In the genomic region with DNA sequence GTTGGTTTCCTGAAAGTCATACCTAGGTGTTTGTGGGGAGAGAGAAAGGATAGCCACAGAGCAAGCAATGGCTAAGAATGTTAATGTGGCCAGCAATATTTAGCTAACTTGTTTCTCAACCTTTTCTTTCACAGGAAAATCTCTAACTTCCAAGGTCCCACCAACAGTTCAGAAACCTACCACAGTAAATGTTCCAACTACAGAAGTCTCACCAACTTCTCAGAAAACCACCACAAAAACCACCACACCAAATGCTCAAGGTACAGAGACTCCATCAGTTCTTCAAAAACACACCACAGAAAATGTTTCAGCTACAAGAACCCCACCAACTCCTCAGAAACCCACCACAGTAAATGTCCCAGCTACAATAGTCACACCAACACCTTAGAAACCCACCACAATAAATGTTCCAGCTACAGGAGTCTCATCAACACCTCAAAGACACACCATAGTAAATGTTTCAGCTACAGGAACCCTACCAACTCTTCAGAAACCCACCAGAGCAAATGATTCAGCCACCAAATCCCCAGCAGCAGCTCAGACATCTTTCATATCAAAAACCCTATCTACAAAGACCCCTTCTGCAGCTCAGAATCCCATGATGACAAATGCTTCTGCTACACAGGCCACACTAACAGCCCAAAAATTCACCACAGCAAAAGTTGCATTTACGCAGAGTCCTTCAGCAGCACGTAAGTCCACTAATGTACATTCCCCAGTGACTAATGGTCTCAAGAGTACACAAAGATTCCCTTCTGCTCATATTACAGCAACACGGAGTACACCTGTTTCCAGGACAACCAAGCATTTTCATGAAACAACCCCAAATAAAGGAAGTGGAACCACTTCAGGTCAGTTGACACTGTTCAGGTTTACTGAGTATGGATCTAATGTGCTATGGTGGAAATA, we compare ENCODE assay signal across 9 cellular contexts. TPM values are rescaled to one million over a fixed set of nuclear protein-coding genes. Genes with fewer than 3 reads are reported as not detected.
DNase-seq lines count a peak whose midpoint lies in the region; ATAC-seq and TF ChIP-seq lines count a peak whose summit lies in the region.
"Had no signal": no experiment of that assay in that cellular context is flagged by ENCODE, and none has a peak within 500 bp of the region (broad histone marks: within the 10 kb centered on the region; RNA-seq: fewer than 3 reads in every experiment).

No MANE protein-coding gene starts in this region.

- intact Hi-C loops in Right ventricle myocardium inferior (cut with DNase I): no loop called here

- peaks cover 24 to 32% of the 10 kb centered on the region in 2 donors for H3K36me3 ChIP-seq in mucosa of rectum (ENCODE audit: control insufficient read depth in 2 of 2, insufficient read depth in 2 of 2, low read length in 2 of 2)
- no peaks in the 10 kb centered on the region for H3K36me3 ChIP-seq in BE2C

- no peak for TF ChIP-seq CTCF in BE2C (IDR thresholded peaks at IDR 0.05; ENCODE audit: low read depth, low read length)

- H3K9me3 ChIP-seq in mucosa of rectum (ENCODE audit: control insufficient read depth in 2 of 2, low read length in 2 of 2) (no peaks in the 10 kb centered on the region), BE2C (no peaks in the 10 kb centered on the region)

- ATAC-seq in GM19467 (IDR thresholded peaks at IDR 0.05; ENCODE audit: unreplicated experiment) (peak; percentile 56), HG03520 (IDR thresholded peaks at IDR 0.05; ENCODE audit: unreplicated experiment) (peak; percentile 69), Right ventricle myocardium inferior (no peak)

- H3K27ac ChIP-seq in mucosa of rectum (ENCODE audit: low read depth in 2 of 2, low read length in 2 of 2): peak overlapping the region; percentile 5 to 16

- H3K4me1 ChIP-seq in mucosa of rectum (ENCODE audit: control insufficient read depth in 2 of 2, insufficient read depth in 2 of 2, low read length in 2 of 2): peaks cover 0 to 3% of the 10 kb centered on the region in 2 donors
- no peaks in the 10 kb centered on the region for H3K4me1 ChIP-seq in BE2C

- DNase-seq in Daoy (ENCODE audit: low read depth) (peak; percentile 29), Right ventricle myocardium inferior (ENCODE audit: missing footprints) (no peak), BE2C (no peak), amygdala (lab: John Stamatoyannopoulos, UW) (no peak)
- DNase-seq in activated T-cell treated with anti-CD3 and anti-CD28 coated beads, Interleukin-2, amount 50 U/mL, for 24 hours: peak; percentile 39
- DNase-seq: heart right ventricle had no signal

- H3K9ac ChIP-seq in mucosa of rectum (ENCODE audit: low read depth in 1 of 2, low read length in 2 of 2): no peak overlapping the region

- peaks cover 80% of the 10 kb centered on the region for H3K4me1 Mint-ChIP-seq in activated T-cell treated with anti-CD3 and anti-CD28 coated beads, Interleukin-2, amount 50 U/mL, for 24 hours (ENCODE audit: low read depth)

- H3K27me3 Mint-ChIP-seq in activated T-cell treated with anti-CD3 and anti-CD28 coated beads, Interleukin-2, amount 50 U/mL, for 24 hours: no peaks in the 10 kb centered on the region

- H3K4me3 ChIP-seq in mucosa of rectum (ENCODE audit: low read length in 2 of 2) (no peak overlapping the region), BE2C (ENCODE audit: low read depth, low read length) (no peak overlapping the region)
- H3K4me3 ChIP-seq: heart right ventricle had no signal

- H3K9me3 Mint-ChIP-seq in activated T-cell treated with anti-CD3 and anti-CD28 coated beads, Interleukin-2, amount 50 U/mL, for 24 hours: peaks cover 28% of the 10 kb centered on the region

- peak overlapping the region; percentile 95 for H3K27ac Mint-ChIP-seq in activated T-cell treated with anti-CD3 and anti-CD28 coated beads, Interleukin-2, amount 50 U/mL, for 24 hours

- H3K27me3 ChIP-seq in mucosa of rectum (ENCODE audit: control insufficient read depth in 2 of 2, insufficient read depth in 2 of 2, low read length in 2 of 2): no peaks in the 10 kb centered on the region
- H3K27me3 ChIP-seq in BE2C: no peaks in the 10 kb centered on the region
- H3K27me3 ChIP-seq: heart right ventricle had no signal

- H3K36me3 Mint-ChIP-seq in activated T-cell treated with anti-CD3 and anti-CD28 coated beads, Interleukin-2, amount 50 U/mL, for 24 hours (ENCODE audit: low read depth): peaks cover 98% of the 10 kb centered on the region

- peak overlapping the region; percentile 32 for H3K4me3 Mint-ChIP-seq in activated T-cell treated with anti-CD3 and anti-CD28 coated beads, Interleukin-2, amount 50 U/mL, for 24 hours

RNA-seq across cellular contexts. Expression of a gene that starts 15.3 kb away (rescaled TPM):
- total RNA-seq in Daoy (2014; rRNA removed; shearing (Covaris generic)): 37.7 and 37.9 TPM in 2 replicates
- 68.9 TPM for total RNA-seq in Right ventricle myocardium inferior
- polyA plus RNA-seq in BE2C (2012; ENCODE audit: insufficient read depth, insufficient read length, low read depth): 12.9 TPM

Comparison
In these comparisons a context has a peak if more than half of its experiments do, and no peak if none do; other contexts are left out.
1. DNase-seq: peak in Daoy (single experiment) and activated T-cell treated with anti-CD3 and anti-CD28 coated beads, Interleukin-2, amount 50 U/mL, for 24 hours (single experiment); none in Right ventricle myocardium inferior (single experiment), BE2C (single experiment) and amygdala (0 of 56).